Comparison of ENCODE assay signal across 24 cellular contexts in the genomic region with DNA sequence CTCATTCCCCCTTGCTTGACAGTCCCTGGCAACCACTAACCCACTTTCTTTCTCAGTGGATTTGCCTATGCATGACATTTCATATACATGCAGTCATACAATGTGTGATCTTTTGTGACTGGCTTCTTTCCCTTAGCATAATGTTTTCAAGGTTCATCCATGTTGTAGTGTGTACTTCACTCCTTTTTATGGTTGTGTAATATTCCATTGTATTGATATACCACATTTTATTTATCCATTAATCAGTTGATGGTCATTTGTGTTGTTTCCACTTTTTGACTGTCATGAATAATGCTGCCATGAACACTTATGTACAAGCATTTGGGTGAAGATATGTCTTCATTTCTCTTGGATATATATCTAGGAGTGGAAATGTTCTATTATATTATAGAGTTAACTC.
"Had no signal": no experiment of that assay in that cellular context is flagged by ENCODE, and none has a peak within 500 bp of the region (broad histone marks: within the 10 kb centered on the region; RNA-seq: fewer than 3 reads in every experiment).

No MANE protein-coding gene starts in this region.

- H3K79me2 ChIP-seq: hepatocyte had no signal

- H3K4me2 ChIP-seq: hepatocyte had no signal

- H3K4me1 ChIP-seq: colonic mucosa, esophagus muscularis mucosa, esophagus squamous epithelium, foreskin keratinocyte, gastroesophageal sphincter, heart left ventricle, heart right ventricle had no signal

- H3K27ac ChIP-seq: colonic mucosa, coronary artery, dorsolateral prefrontal cortex, epithelial cell of prostate, esophagus muscularis mucosa, esophagus squamous epithelium, foreskin keratinocyte, gastrocnemius medialis, gastroesophageal sphincter, heart left ventricle, heart right ventricle, hepatocyte had no signal

- H3K27me3 ChIP-seq: colonic mucosa, dorsolateral prefrontal cortex, esophagus squamous epithelium, foreskin keratinocyte, hepatocyte had no signal

- H3K4me3 ChIP-seq: colonic mucosa, coronary artery, dorsolateral prefrontal cortex, esophagus muscularis mucosa, esophagus squamous epithelium, gastrocnemius medialis, gastroesophageal sphincter, heart left ventricle, heart right ventricle, hepatocyte had no signal

- DNase-seq: colonic mucosa; cortex of kidney; dermis blood vessel endothelial cell; dorsolateral prefrontal cortex; effector CD4-positive, alpha-beta T cell; effector CD8-positive, alpha-beta T cell; effector memory CD4-positive, alpha-beta T cell; effector memory CD8-positive, alpha-beta T cell; endodermal cell; erythroblast; esophagus squamous epithelium; foreskin fibroblast; foreskin keratinocyte; foreskin melanocyte; gastrocnemius medialis; glutamatergic neuron; heart left ventricle; heart right ventricle had no signal

- H3K36me3 ChIP-seq: colonic mucosa, esophagus muscularis mucosa, esophagus squamous epithelium, gastrocnemius medialis, gastroesophageal sphincter, heart left ventricle, heart right ventricle had no signal

- H2AFZ ChIP-seq: hepatocyte had no signal

- H3K9me3 ChIP-seq: colonic mucosa, esophagus squamous epithelium, gastrocnemius medialis had no signal

- ATAC-seq: effector memory CD8-positive, alpha-beta T cell; esophagus mucosa; foreskin keratinocyte; gastrocnemius medialis; gastroesophageal sphincter; heart left ventricle; heart right ventricle had no signal
